ENCODE assay signal across 24 cellular contexts in genomic region chr1:228958121-228958520, GRCh38.
"Had no signal": no experiment of that assay in that cellular context is flagged by ENCODE, and none has a peak within 500 bp of the region (broad histone marks: within the 10 kb centered on the region; RNA-seq: fewer than 3 reads in every experiment).

No MANE protein-coding gene starts in this region.

- H3K9me3 Mint-ChIP-seq: activated naive CD8-positive, alpha-beta T cell treated with anti-CD3 and anti-CD28 coated beads, Interleukin-2, amount 50 U/mL, for 24 hours; activated T-helper 1 cell treated with anti-CD3 and anti-CD28 coated beads, Interleukin-12 subunit alpha, Interleukin-12 subunit beta, Interleukin-2, Interleukin-4 antibody, amounts not matched to agents 30 ng/mL and 10 ng/mL and 1 ng/mL, durations not matched to agents 14 hours and 24 hours and 36 hours; naive thymus-derived CD8-positive, alpha-beta T cell had no signal

- H3K4me3 ChIP-seq: body of pancreas, cardiac muscle cell, lung, neural progenitor cell, right atrium auricular region, thoracic aorta had no signal

- H3K4me3 Mint-ChIP-seq: activated B cell treated with CpG ODN at 0.5 μM for 24 hours; activated CD4-positive, alpha-beta T cell treated with anti-CD3 and anti-CD28 coated beads for 36 hours; activated naive CD8-positive, alpha-beta T cell treated with anti-CD3 and anti-CD28 coated beads, Interleukin-2, amount 50 U/mL, for 24 hours; activated T-helper 1 cell treated with anti-CD3 and anti-CD28 coated beads, Interleukin-12 subunit alpha, Interleukin-12 subunit beta, Interleukin-2, Interleukin-4 antibody, amounts not matched to agents 30 ng/mL and 10 ng/mL and 1 ng/mL, durations not matched to agents 14 hours and 24 hours and 36 hours; naive thymus-derived CD8-positive, alpha-beta T cell; neural progenitor cell had no signal

- H3K4me1 Mint-ChIP-seq: activated B cell treated with CpG ODN at 0.5 μM for 24 hours; activated naive CD8-positive, alpha-beta T cell treated with anti-CD3 and anti-CD28 coated beads, Interleukin-2, amount 50 U/mL, for 24 hours had no signal

- H3K4me2 ChIP-seq: neural progenitor cell had no signal

- H3K27ac ChIP-seq: body of pancreas, cardiac muscle cell, neural progenitor cell, right atrium auricular region, thoracic aorta had no signal

- H3K9me3 ChIP-seq: body of pancreas, thoracic aorta had no signal

- DNase-seq: activated B cell treated with CpG ODN at 0.5 μM for 24 hours; activated CD4-positive, alpha-beta T cell treated with anti-CD3 and anti-CD28 coated beads for 36 hours; activated CD4-positive, alpha-beta T cell treated with anti-CD3 and anti-CD28 coated beads, Interleukin-2, amount 50 U/mL, for 48 hours; activated gamma-delta T cell; activated naive CD4-positive, alpha-beta T cell treated with anti-CD3 and anti-CD28 coated beads, Interleukin-2, amount 50 U/mL, for 16 hours; activated naive CD8-positive, alpha-beta T cell treated with anti-CD3 and anti-CD28 coated beads, Interleukin-2, amount 50 U/mL, for 24 hours; activated T-cell treated with anti-CD3 and anti-CD28 coated beads for 4 hours; anterior cingulate cortex; body of pancreas; dermis blood vessel endothelial cell; effector memory CD4-positive, alpha-beta T cell; left colon; naive thymus-derived CD8-positive, alpha-beta T cell; stimulated activated CD4-positive, alpha-beta T cell treated with anti-CD3 and anti-CD28 coated beads, Interleukin-4, amount 100 ng/mL, for 24 hours; stimulated activated naive CD4-positive, alpha-beta T cell treated with Interleukin-2 at 50 U/mL for 16 hours; T-helper 1 cell; T-helper 9 cell had no signal

- H3K36me3 Mint-ChIP-seq: naive thymus-derived CD8-positive, alpha-beta T cell; neural progenitor cell had no signal

- H3K36me3 ChIP-seq: cardiac muscle cell, neural progenitor cell, right atrium auricular region, thoracic aorta had no signal

- ATAC-seq: activated CD4-positive, alpha-beta T cell treated with anti-CD3 and anti-CD28 coated beads for 36 hours; activated naive CD8-positive, alpha-beta T cell treated with anti-CD3 and anti-CD28 coated beads, Interleukin-2, amount 50 U/mL, for 24 hours; body of pancreas; esophagus mucosa; left colon; naive thymus-derived CD8-positive, alpha-beta T cell had no signal

- H3K27me3 Mint-ChIP-seq: activated CD4-positive, alpha-beta T cell treated with anti-CD3 and anti-CD28 coated beads for 36 hours; activated naive CD8-positive, alpha-beta T cell treated with anti-CD3 and anti-CD28 coated beads, Interleukin-2, amount 50 U/mL, for 24 hours; naive thymus-derived CD8-positive, alpha-beta T cell had no signal

- H2AFZ ChIP-seq: neural progenitor cell had no signal

- H3K27me3 ChIP-seq: body of pancreas, cardiac muscle cell, neural progenitor cell, right atrium auricular region had no signal

- H3K9ac ChIP-seq: neural progenitor cell had no signal

- H3K27ac Mint-ChIP-seq: activated B cell treated with CpG ODN at 0.5 μM for 24 hours; activated CD4-positive, alpha-beta T cell treated with anti-CD3 and anti-CD28 coated beads for 36 hours; activated naive CD8-positive, alpha-beta T cell treated with anti-CD3 and anti-CD28 coated beads, Interleukin-2, amount 50 U/mL, for 24 hours; activated T-helper 1 cell treated with anti-CD3 and anti-CD28 coated beads, Interleukin-12 subunit alpha, Interleukin-12 subunit beta, Interleukin-2, Interleukin-4 antibody, amounts not matched to agents 30 ng/mL and 10 ng/mL and 1 ng/mL, durations not matched to agents 14 hours and 24 hours and 36 hours; naive thymus-derived CD8-positive, alpha-beta T cell; neural progenitor cell had no signal

- H3K4me1 ChIP-seq: body of pancreas, right atrium auricular region had no signal
